In genomic region chr9:95261890-95262289, GRCh38 we compare ENCODE assay signal across 31 cellular contexts. TPM values are rescaled to one million over a fixed set of nuclear protein-coding genes. Genes with fewer than 3 reads are reported as not detected.
DNase-seq lines count a peak whose midpoint lies in the region; ATAC-seq and TF ChIP-seq lines count a peak whose summit lies in the region.
"Had no signal": no experiment of that assay in that cellular context is flagged by ENCODE, and none has a peak within 500 bp of the region (broad histone marks: within the 10 kb centered on the region; RNA-seq: fewer than 3 reads in every experiment).

No MANE protein-coding gene starts in this region.

- no peaks in the 10 kb centered on the region for H3K4me1 ChIP-seq in breast epithelium
- H3K4me1 ChIP-seq: psoas muscle had no signal

- H3K27me3 ChIP-seq in breast epithelium (no peaks in the 10 kb centered on the region), brain microvascular endothelial cell (replicated peaks) (no peaks in the 10 kb centered on the region)
- H3K27me3 ChIP-seq: cardiac muscle cell, neutrophil had no signal

- H3K27ac ChIP-seq in breast epithelium = no peak overlapping the region
- H3K27ac ChIP-seq in brain microvascular endothelial cell = no peak overlapping the region
- H3K27ac ChIP-seq: cardiac muscle cell, neutrophil, psoas muscle, skin epidermis had no signal

- CTCF ChIA-PET in MCF 10A (lab: Yijun Ruan, JAX) = interaction anchor here (0.7 kb wide), 1 partner anchor 506 kb away, joined by 3 read pairs; no protein-coding TSS in a partner anchor

- DNase-seq in MCF 10A (ENCODE audit: unreplicated experiment) = peak; percentile 14
- DNase-seq in breast epithelium (ENCODE audit: low spot score in 2 of 2) = no peak
- peak; percentile 66 for DNase-seq in brain microvascular endothelial cell
- DNase-seq in left colon = no peak
- DNase-seq in NCI-H446 treated with DMSO at 0.1 percent for 48 hours (lab: John Stamatoyannopoulos, UW) = no peak
- no peak for DNase-seq in activated T-cell treated with anti-CD3 and anti-CD28 coated beads, Interleukin-2, amount 50 U/mL, for 24 hours
- DNase-seq in NCI-H69 (lab: John Stamatoyannopoulos, UW) = no peak
- DNase-seq: 8988T; activated CD4-positive, alpha-beta T cell treated with anti-CD3 and anti-CD28 coated beads for 1 hour; activated CD8-positive, alpha-beta T cell treated with anti-CD3 and anti-CD28 coated beads for 36 hours; activated gamma-delta T cell treated with Interleukin-2 at 50 U/mL for 16 hours; activated naive CD8-positive, alpha-beta T cell treated with anti-CD3 and anti-CD28 coated beads, Interleukin-2, amount 50 U/mL, for 24 hours; activated T-cell treated with anti-CD3 and anti-CD28 coated beads for 4 hours; AML-193; CD4-positive, alpha-beta memory T cell; cortex of kidney; Karpas-422; mammary epithelial cell; NCI-H1092; NCI-H187; NCI-H748 treated with DMSO at 0.1 percent for 48 hours; psoas muscle; SHP77; stimulated activated CD4-positive, alpha-beta T cell treated with anti-CD3 and anti-CD28 coated beads, Interleukin-1b, Interleukin-23, amount 100 ng/mL, for 48 hours; SW 1271 had no signal

- no peak overlapping the region for H3K27ac Mint-ChIP-seq in MCF 10A (ENCODE audit: low read depth, unreplicated experiment)
- no peak overlapping the region for H3K27ac Mint-ChIP-seq in activated T-cell treated with anti-CD3 and anti-CD28 coated beads, Interleukin-2, amount 50 U/mL, for 24 hours
- H3K27ac Mint-ChIP-seq: activated CD8-positive, alpha-beta T cell treated with anti-CD3 and anti-CD28 coated beads for 36 hours; activated naive CD8-positive, alpha-beta T cell treated with anti-CD3 and anti-CD28 coated beads, Interleukin-2, amount 50 U/mL, for 24 hours; CD4-positive, alpha-beta memory T cell; GM23338; type B pancreatic cell had no signal

- peak; percentile 41 for ATAC-seq in left colon
- ATAC-seq in GM19035 (IDR thresholded peaks at IDR 0.05; ENCODE audit: unreplicated experiment) = no peak
- ATAC-seq: activated CD8-positive, alpha-beta T cell treated with anti-CD3 and anti-CD28 coated beads for 36 hours; activated naive CD8-positive, alpha-beta T cell treated with anti-CD3 and anti-CD28 coated beads, Interleukin-2, amount 50 U/mL, for 24 hours; GM23338; psoas muscle had no signal

- no peak overlapping the region for H3K4me3 Mint-ChIP-seq in MCF 10A (ENCODE audit: unreplicated experiment)
- no peak overlapping the region for H3K4me3 Mint-ChIP-seq in activated T-cell treated with anti-CD3 and anti-CD28 coated beads, Interleukin-2, amount 50 U/mL, for 24 hours
- H3K4me3 Mint-ChIP-seq: activated CD8-positive, alpha-beta T cell treated with anti-CD3 and anti-CD28 coated beads for 36 hours; activated naive CD8-positive, alpha-beta T cell treated with anti-CD3 and anti-CD28 coated beads, Interleukin-2, amount 50 U/mL, for 24 hours; CD4-positive, alpha-beta memory T cell; GM23338; type B pancreatic cell had no signal

- H3K4me1 Mint-ChIP-seq in MCF 10A (ENCODE audit: insufficient read depth, unreplicated experiment) = no peaks in the 10 kb centered on the region
- peaks cover 11% of the 10 kb centered on the region for H3K4me1 Mint-ChIP-seq in activated T-cell treated with anti-CD3 and anti-CD28 coated beads, Interleukin-2, amount 50 U/mL, for 24 hours (ENCODE audit: low read depth)

- no peak for TF ChIP-seq POLR2A in breast epithelium (IDR thresholded peaks at IDR 0.05)

- H3K9me3 ChIP-seq in breast epithelium = no peaks in the 10 kb centered on the region
- H3K9me3 ChIP-seq: neutrophil, psoas muscle had no signal

- POLR2A ChIA-PET in MCF 10A (lab: Yijun Ruan, JAX) = no interaction called here

- no peaks in the 10 kb centered on the region for H3K9me3 Mint-ChIP-seq in MCF 10A (ENCODE audit: unreplicated experiment)
- H3K9me3 Mint-ChIP-seq in activated T-cell treated with anti-CD3 and anti-CD28 coated beads, Interleukin-2, amount 50 U/mL, for 24 hours = no peaks in the 10 kb centered on the region
- H3K9me3 Mint-ChIP-seq: activated CD8-positive, alpha-beta T cell treated with anti-CD3 and anti-CD28 coated beads for 36 hours; CD4-positive, alpha-beta memory T cell; GM23338; type B pancreatic cell had no signal

- H3K4me3 ChIP-seq in breast epithelium = no peak overlapping the region
- no peak overlapping the region for H3K4me3 ChIP-seq in brain microvascular endothelial cell (ENCODE audit: low read depth, low read length)
- H3K4me3 ChIP-seq: cardiac muscle cell, GM23338, psoas muscle, skin epidermis had no signal

- TF ChIP-seq CTCF in MCF 10A (IDR thresholded peaks at IDR 0.05; ENCODE audit: unreplicated experiment) = no peak
- TF ChIP-seq CTCF in breast epithelium (IDR thresholded peaks at IDR 0.05) = no peak
- no peak for TF ChIP-seq CTCF in brain microvascular endothelial cell (IDR thresholded peaks at IDR 0.05; ENCODE audit: low read depth, low read length, missing control alignments)

- intact Hi-C loops in MCF 10A (cut with micrococcal nuclease) (no loop called here), breast epithelium (cut with DNase I; ENCODE audit: low total_unique reads) (no loop called here), left colon (cut with DNase I, micrococcal nuclease) (no loop called here)

- in situ Hi-C loops in brain microvascular endothelial cell (cut with HindIII; ENCODE audit: low pct_ligation_motif_present, low sequenced_read_pairs) = no loop called here

- H3K36me3 Mint-ChIP-seq in MCF 10A (ENCODE audit: insufficient read depth, unreplicated experiment) = no peaks in the 10 kb centered on the region
- no peaks in the 10 kb centered on the region for H3K36me3 Mint-ChIP-seq in activated T-cell treated with anti-CD3 and anti-CD28 coated beads, Interleukin-2, amount 50 U/mL, for 24 hours (ENCODE audit: low read depth)
- H3K36me3 Mint-ChIP-seq: CD4-positive, alpha-beta memory T cell; type B pancreatic cell had no signal

- no peaks in the 10 kb centered on the region for H3K27me3 Mint-ChIP-seq in MCF 10A (ENCODE audit: insufficient read depth, unreplicated experiment)
- no peaks in the 10 kb centered on the region for H3K27me3 Mint-ChIP-seq in activated T-cell treated with anti-CD3 and anti-CD28 coated beads, Interleukin-2, amount 50 U/mL, for 24 hours
- H3K27me3 Mint-ChIP-seq: activated CD8-positive, alpha-beta T cell treated with anti-CD3 and anti-CD28 coated beads for 36 hours; activated naive CD8-positive, alpha-beta T cell treated with anti-CD3 and anti-CD28 coated beads, Interleukin-2, amount 50 U/mL, for 24 hours; CD4-positive, alpha-beta memory T cell; type B pancreatic cell had no signal

- no TSS peak for BruUV-seq in MCF 10A (replicated peaks; lab: Mats Ljungman, UMichigan)

- no peaks in the 10 kb centered on the region for H3K36me3 ChIP-seq in breast epithelium
- no peaks in the 10 kb centered on the region for H3K36me3 ChIP-seq in brain microvascular endothelial cell (replicated peaks)
- H3K36me3 ChIP-seq: cardiac muscle cell, neutrophil had no signal

RNA-seq across cellular contexts. Expression of gene FANCC, which starts 55.6 kb away (rescaled TPM):
- total RNA-seq in MCF 10A (2022) (9.6 and 12.1 TPM in 2 replicates), breast epithelium (10 to 100 TPM in 1 of 3 donors, 1 to 10 TPM in 2; 4.2 to 11.4 (median 9.2) TPM), left colon (10 to 100 TPM; 12.7 to 13.8 TPM)

Comparison
In these comparisons a context has a peak if more than half of its experiments do, and no peak if none do; other contexts are left out.
1. DNase-seq: peak in MCF 10A (single experiment) and brain microvascular endothelial cell (single experiment); none in breast epithelium (0 of 2), left colon (0 of 2), NCI-H446 treated with DMSO at 0.1 percent for 48 hours (single experiment), activated T-cell treated with anti-CD3 and anti-CD28 coated beads, Interleukin-2, amount 50 U/mL, for 24 hours (single experiment) and NCI-H69 (single experiment).